Comparison of ENCODE assay signal across 12 cellular contexts in genomic region chr6:41689171-41690008, GRCh38. TPM values are rescaled to one million over a fixed set of nuclear protein-coding genes. Genes with fewer than 3 reads are reported as not detected.
DNase-seq lines count a peak whose midpoint lies in the region; ATAC-seq, FAIRE-seq and TF ChIP-seq lines count a peak whose summit lies in the region.
"Had no signal": no experiment of that assay in that cellular context is flagged by ENCODE, and none has a peak within 500 bp of the region (broad histone marks: within the 10 kb centered on the region; RNA-seq: fewer than 3 reads in every experiment).

No MANE protein-coding gene starts in this region.

- no peak overlapping the region for H3K4me3 Mint-ChIP-seq in activated CD4-positive, alpha-beta T cell treated with anti-CD3 and anti-CD28 coated beads for 36 hours
- H3K4me3 Mint-ChIP-seq in activated CD4-positive, alpha-beta T cell treated with anti-CD3 and anti-CD28 coated beads, Interleukin-2, amount 10 ng/mL, durations not matched to agents 24 days and 14 days: no peak overlapping the region

- H3K9ac ChIP-seq in kidney (ENCODE audit: low read length in 2 of 2): peak overlapping the region in 1 of 2 donors; percentile 48

- H3K4me1 Mint-ChIP-seq in activated CD4-positive, alpha-beta T cell treated with anti-CD3 and anti-CD28 coated beads for 36 hours: peaks cover 3% of the 10 kb centered on the region
- no peaks in the 10 kb centered on the region for H3K4me1 Mint-ChIP-seq in activated CD4-positive, alpha-beta T cell treated with anti-CD3 and anti-CD28 coated beads, Interleukin-2, amount 10 ng/mL, durations not matched to agents 24 days and 14 days

- no peak for DNase-seq in activated CD4-positive, alpha-beta T cell treated with anti-CD3 and anti-CD28 coated beads for 36 hours
- DNase-seq in activated CD4-positive, alpha-beta T cell treated with anti-CD3 and anti-CD28 coated beads, Interleukin-2, amount 10 ng/mL, durations not matched to agents 24 days and 14 days: no peak
- DNase-seq in astrocyte of the hippocampus (ENCODE audit: low read depth, low spot score): peak; percentile 40
- DNase-seq in kidney: peak; percentile 43
- peak; percentile 26 for DNase-seq in superior temporal gyrus (ENCODE audit: extremely low spot score)
- no peak for DNase-seq in NCI-H2196 treated with DMSO at 0.1 percent for 48 hours (lab: John Stamatoyannopoulos, UW; ENCODE audit: unreplicated experiment)
- no peak for DNase-seq in activated T-cell treated with anti-CD3 and anti-CD28 coated beads for 4 hours
- DNase-seq: activated T-cell treated with anti-CD3 and anti-CD28 coated beads, Interleukin-2, amount 50 U/mL, for 48 hours; NCI-H2029 treated with DMSO at 0.1 percent for 48 hours had no signal

- peak overlapping the region; percentile 1 for H3K27ac Mint-ChIP-seq in activated CD4-positive, alpha-beta T cell treated with anti-CD3 and anti-CD28 coated beads for 36 hours
- no peak overlapping the region for H3K27ac Mint-ChIP-seq in activated CD4-positive, alpha-beta T cell treated with anti-CD3 and anti-CD28 coated beads, Interleukin-2, amount 10 ng/mL, durations not matched to agents 24 days and 14 days

- no peak overlapping the region for H3K4me3 ChIP-seq in kidney (ENCODE audit: low read length in 2 of 2)

- POLR2A ChIA-PET in activated CD4-positive, alpha-beta T cell treated with anti-CD3 and anti-CD28 coated beads for 36 hours (lab: Charles Lee): no interaction called here

- CTCF ChIA-PET in activated CD4-positive, alpha-beta T cell treated with anti-CD3 and anti-CD28 coated beads for 36 hours (lab: Charles Lee): interaction anchor here (0.6 to 1.5 kb wide), 6 partner anchors 7 to 322 kb away, joined by 3 to 5 read pairs (median 4); no protein-coding TSS in a partner anchor

- H3K36me3 Mint-ChIP-seq in activated CD4-positive, alpha-beta T cell treated with anti-CD3 and anti-CD28 coated beads for 36 hours (ENCODE audit: low read depth): no peaks in the 10 kb centered on the region
- peaks cover 7% of the 10 kb centered on the region for H3K36me3 Mint-ChIP-seq in activated CD4-positive, alpha-beta T cell treated with anti-CD3 and anti-CD28 coated beads, Interleukin-2, amount 10 ng/mL, durations not matched to agents 24 days and 14 days (ENCODE audit: low read depth)

- no peak for FAIRE-seq in kidney (lab: Jason Lieb, UNC)

- intact Hi-C loops in activated CD4-positive, alpha-beta T cell treated with anti-CD3 and anti-CD28 coated beads for 36 hours (cut with DNase I, micrococcal nuclease): loop anchor here in 1 of 2 experiments (10.0 kb wide), 1 partner anchor 265 kb away; no protein-coding TSS in a partner anchor
- intact Hi-C loops in activated CD4-positive, alpha-beta T cell treated with anti-CD3 and anti-CD28 coated beads, Interleukin-2, amount 10 ng/mL, durations not matched to agents 24 days and 14 days (cut with micrococcal nuclease): no loop called here
- intact Hi-C loops in kidney (cut with DNase I): no loop called here

- peak overlapping the region; percentile 81 to 86 for H3K27ac ChIP-seq in kidney (ENCODE audit: low read depth in 2 of 2, low read length in 2 of 2)
- H3K27ac ChIP-seq: 22Rv1, epithelial cell of prostate had no signal

- H3K36me3 ChIP-seq in kidney (ENCODE audit: control insufficient read depth in 1 of 2, insufficient read depth in 2 of 2, low read length in 2 of 2): peaks cover 11 to 19% of the 10 kb centered on the region in 2 donors

- H3K27me3 Mint-ChIP-seq in activated CD4-positive, alpha-beta T cell treated with anti-CD3 and anti-CD28 coated beads for 36 hours: no peaks in the 10 kb centered on the region
- H3K27me3 Mint-ChIP-seq in activated CD4-positive, alpha-beta T cell treated with anti-CD3 and anti-CD28 coated beads, Interleukin-2, amount 10 ng/mL, durations not matched to agents 24 days and 14 days: no peaks in the 10 kb centered on the region

- no peaks in the 10 kb centered on the region for H3K9me3 Mint-ChIP-seq in activated CD4-positive, alpha-beta T cell treated with anti-CD3 and anti-CD28 coated beads for 36 hours (ENCODE audit: low read depth)
- no peaks in the 10 kb centered on the region for H3K9me3 Mint-ChIP-seq in activated CD4-positive, alpha-beta T cell treated with anti-CD3 and anti-CD28 coated beads, Interleukin-2, amount 10 ng/mL, durations not matched to agents 24 days and 14 days

- ATAC-seq in activated CD4-positive, alpha-beta T cell treated with anti-CD3 and anti-CD28 coated beads for 36 hours: no peak
- no peak for ATAC-seq in GM18909 (IDR thresholded peaks at IDR 0.05; ENCODE audit: poor library complexity, unreplicated experiment)

- no peak for TF ChIP-seq CTCF in kidney (IDR thresholded peaks at IDR 0.05; ENCODE audit: borderline replicate concordance, extremely low read depth, insufficient read depth)

- peaks cover 0 to 18% of the 10 kb centered on the region in 2 donors for H3K4me1 ChIP-seq in kidney (ENCODE audit: control insufficient read depth in 1 of 2, insufficient read depth in 1 of 2, low read depth in 1 of 2, low read length in 2 of 2)

- H3K9me3 ChIP-seq in kidney (ENCODE audit: control insufficient read depth in 1 of 2, low read length in 2 of 2): no peaks in the 10 kb centered on the region

RNA-seq across cellular contexts. Expression of gene TFEB, which starts 46.0 kb away (rescaled TPM):
- total RNA-seq in activated CD4-positive, alpha-beta T cell treated with anti-CD3 and anti-CD28 coated beads for 36 hours: 1 to 10 TPM; 8.5 to 9.2 TPM
- 14.1 and 14.9 TPM in 2 replicates for total RNA-seq in activated CD4-positive, alpha-beta T cell treated with anti-CD3 and anti-CD28 coated beads, Interleukin-2, amount 10 ng/mL, durations not matched to agents 24 days and 14 days
- 50.7 TPM for total RNA-seq in kidney
- polyA plus RNA-seq in kidney (ENCODE audit: insufficient read depth, low read depth, low replicate concordance): 51.0 TPM

RNA-seq across cellular contexts. Expression of gene MDFI, which starts 51.1 kb away (rescaled TPM):
- not detected for total RNA-seq in activated CD4-positive, alpha-beta T cell treated with anti-CD3 and anti-CD28 coated beads for 36 hours
- total RNA-seq in activated CD4-positive, alpha-beta T cell treated with anti-CD3 and anti-CD28 coated beads, Interleukin-2, amount 10 ng/mL, durations not matched to agents 24 days and 14 days: not detected in 2 replicates
- 16.9 TPM for total RNA-seq in kidney
- polyA plus RNA-seq in kidney (ENCODE audit: insufficient read depth, low read depth, low replicate concordance): 2.3 TPM

RNA-seq across cellular contexts. Expression of gene PGC, which starts 57.8 kb away (rescaled TPM):
- not detected for total RNA-seq in activated CD4-positive, alpha-beta T cell treated with anti-CD3 and anti-CD28 coated beads for 36 hours
- not detected in 2 replicates for total RNA-seq in activated CD4-positive, alpha-beta T cell treated with anti-CD3 and anti-CD28 coated beads, Interleukin-2, amount 10 ng/mL, durations not matched to agents 24 days and 14 days
- not detected for total RNA-seq in kidney
- polyA plus RNA-seq in kidney (ENCODE audit: insufficient read depth, low read depth, low replicate concordance): 0.39 TPM

Comparison
In these comparisons a context has a peak if more than half of its experiments do, and no peak if none do; other contexts are left out.
1. DNase-seq: peak in astrocyte of the hippocampus (single experiment), kidney (single experiment) and superior temporal gyrus (single experiment); none in activated CD4-positive, alpha-beta T cell treated with anti-CD3 and anti-CD28 coated beads for 36 hours (single experiment), activated CD4-positive, alpha-beta T cell treated with anti-CD3 and anti-CD28 coated beads, Interleukin-2, amount 10 ng/mL, durations not matched to agents 24 days and 14 days (single experiment), NCI-H2196 treated with DMSO at 0.1 percent for 48 hours (single experiment) and activated T-cell treated with anti-CD3 and anti-CD28 coated beads for 4 hours (single experiment).
2. RNA of gene MDFI, which starts 51.1 kb away (total RNA-seq): 16.9 TPM in kidney (single experiment); not detected in activated CD4-positive, alpha-beta T cell treated with anti-CD3 and anti-CD28 coated beads for 36 hours and not detected in activated CD4-positive, alpha-beta T cell treated with anti-CD3 and anti-CD28 coated beads, Interleukin-2, amount 10 ng/mL, durations not matched to agents 24 days and 14 days; every median in the first group is over 10 times any median in the second.